In the genomic region with DNA sequence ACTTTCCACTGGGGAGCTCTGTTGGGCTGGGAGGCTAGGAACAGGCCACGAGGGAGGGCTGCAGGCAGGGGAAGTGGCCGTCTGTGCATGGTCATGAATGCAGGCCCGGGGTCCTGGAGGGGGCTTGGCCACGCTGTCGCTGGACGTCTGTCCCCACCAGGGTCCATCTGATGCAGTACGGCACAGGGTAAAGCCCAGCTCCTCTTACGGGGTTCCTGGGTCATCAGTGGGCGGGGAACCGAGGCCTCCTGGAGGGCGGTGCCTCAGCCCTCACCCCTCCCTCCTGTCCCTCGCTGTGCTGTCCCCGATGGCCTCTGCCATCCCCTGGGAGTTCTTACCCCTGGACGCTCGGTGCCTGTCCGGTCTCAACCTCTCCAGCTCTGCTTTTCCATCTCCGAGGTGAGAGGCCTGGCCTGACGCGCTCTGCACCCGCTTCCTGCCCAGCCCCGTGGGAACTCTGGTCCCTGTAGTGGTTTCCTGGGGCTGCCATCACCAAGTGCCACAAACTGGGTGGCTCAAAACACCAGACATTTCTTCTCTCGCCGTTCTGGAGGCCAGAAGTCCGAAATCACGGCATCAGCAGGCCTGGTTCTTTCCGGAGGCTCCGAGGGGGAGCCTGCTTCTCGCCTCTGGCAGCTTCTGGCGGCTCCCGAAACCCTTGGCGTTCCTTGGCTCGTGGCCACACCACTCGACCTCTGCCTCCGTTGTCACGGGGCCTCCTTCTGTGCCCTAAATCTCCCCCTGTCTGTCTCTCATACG, we compare ENCODE assay signal across 8 cellular contexts.
DNase-seq lines count a peak whose midpoint lies in the region; ATAC-seq and TF ChIP-seq lines count a peak whose summit lies in the region.

No MANE protein-coding gene starts in this region.

- H3K27me3 ChIP-seq in RWPE2 (ENCODE audit: insufficient read depth, poor library complexity, severe bottlenecking): no peaks in the 10 kb centered on the region

- in situ Hi-C loops in KBM-7 (cut with MboI; ENCODE audit: low pct_unique_long_range_greater_than_20kb, low sequenced_read_pairs): no loop called here

- H3K36me3 ChIP-seq in RWPE2 (ENCODE audit: low read depth): peaks cover 41% of the 10 kb centered on the region

- H3K4me1 ChIP-seq in RWPE2 (ENCODE audit: insufficient read depth, poor library complexity, severe bottlenecking): peaks cover 66% of the 10 kb centered on the region

- ATAC-seq in RWPE2 (ENCODE audit: low read depth) (peak; percentile 0; the same call in 1 of the 3 replicates), GM19328 (IDR thresholded peaks at IDR 0.05; ENCODE audit: unreplicated experiment) (no peak)

- H3K9me3 ChIP-seq in RWPE2 (ENCODE audit: severe bottlenecking): no peaks in the 10 kb centered on the region

- DNase-seq in GM12864 (ENCODE audit: low read depth) (no peak), RWPE2 (ENCODE audit: low spot score) (peak; percentile 65), fibroblast of pulmonary artery (ENCODE audit: low read depth) (peak; percentile 77), posterior vena cava (ENCODE audit: low spot score) (peak; percentile 87), NCI-H1694 treated with DMSO at 0.1 percent for 48 hours (lab: John Stamatoyannopoulos, UW) (no peak), HUDEP-2 (lab: John Stamatoyannopoulos, UW; ENCODE audit: unreplicated experiment in 76 of 76) (no peak), KBM-7 (no peak)

- H3K4me3 ChIP-seq in GM12864 (ENCODE audit: low read depth, low read length) (peak overlapping the region; percentile 85), RWPE2 (ENCODE audit: severe bottlenecking) (no peak overlapping the region), fibroblast of pulmonary artery (replicated peaks; ENCODE audit: low read depth, low read length) (peak overlapping the region; percentile 47)

- intact Hi-C loops in posterior vena cava (cut with DNase I): no loop called here

- TF ChIP-seq CTCF in GM12864 (IDR thresholded peaks at IDR 0.05; ENCODE audit: low read depth, low read length, missing control alignments) (no peak), RWPE2 (IDR thresholded peaks at IDR 0.05; ENCODE audit: poor library complexity, severe bottlenecking) (no peak), fibroblast of pulmonary artery (IDR thresholded peaks at IDR 0.05; ENCODE audit: low read length, missing control alignments) (no peak)

- H3K27ac ChIP-seq in RWPE2 (ENCODE audit: poor library complexity, severe bottlenecking): peak overlapping the region; percentile 98

Comparison
In these comparisons a context has a peak if more than half of its experiments do, and no peak if none do; other contexts are left out.
1. DNase-seq: peak in RWPE2 (single experiment), fibroblast of pulmonary artery (single experiment) and posterior vena cava (single experiment); none in GM12864 (single experiment), NCI-H1694 treated with DMSO at 0.1 percent for 48 hours (single experiment), HUDEP-2 (0 of 76) and KBM-7 (single experiment).